8 cellular contexts compared by ENCODE assay signal in the genomic region with DNA sequence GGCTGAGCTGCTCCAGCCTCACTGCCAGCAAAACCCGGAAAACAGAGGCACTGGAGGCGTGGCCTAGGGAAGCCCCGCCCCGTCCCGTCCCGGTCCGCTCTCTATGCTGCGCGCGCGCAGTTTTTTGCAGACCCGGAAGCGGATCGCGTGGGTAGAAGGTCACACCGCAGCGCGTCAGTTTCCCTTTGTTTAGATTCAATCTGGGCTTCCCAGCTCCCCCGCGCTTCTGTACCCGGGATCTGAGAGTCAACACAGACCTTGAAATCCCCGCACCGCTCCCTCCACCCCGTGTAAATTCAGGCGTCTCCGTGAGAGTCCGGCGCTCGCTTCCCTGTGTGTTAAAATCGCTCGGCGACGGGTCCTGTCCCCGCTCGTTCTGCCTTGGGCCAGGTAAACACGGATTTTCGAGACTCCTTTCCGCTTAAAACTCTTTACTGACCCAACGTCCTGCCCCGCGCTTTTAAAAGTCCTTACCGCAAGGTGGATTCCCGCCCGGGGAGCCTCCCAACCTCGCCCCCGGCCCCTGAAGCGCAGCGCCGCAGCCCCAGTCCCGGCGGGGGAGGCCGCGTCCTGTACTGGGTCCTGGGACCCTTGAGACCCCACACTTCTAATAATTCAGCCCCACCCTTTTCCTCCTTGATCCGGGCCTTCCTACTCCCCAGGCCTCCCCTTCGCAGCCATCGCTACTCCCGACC. TPM values are rescaled to one million over a fixed set of nuclear protein-coding genes. Genes with fewer than 3 reads are reported as not detected.
DNase-seq lines count a peak whose midpoint lies in the region; ATAC-seq and TF ChIP-seq lines count a peak whose summit lies in the region.

A gene (plus strand): TSS at position 127 of the 695 bp plus-strand sequence. CDS start 12,930 bp downstream, outside the sequence.

- H3K4me3 ChIP-seq in Caco-2 (ENCODE audit: low read depth, low read length): peak within 1 kb of the TSS; percentile 56

- intact Hi-C loops in Caco-2 (cut with micrococcal nuclease; ENCODE audit: unreplicated experiment) (no loop called here), left colon (cut with DNase I, micrococcal nuclease) (no loop called here)

- POLR2A ChIA-PET in Caco-2 (lab: Charles Lee): no interaction called here

- peak within 1 kb of the TSS; percentile 23 for H3K27ac Mint-ChIP-seq in Caco-2 (ENCODE audit: unreplicated experiment)

- no TSS peak for BruUV-seq in Caco-2 (replicated peaks; lab: Mats Ljungman, UMichigan)

- H3K4me1 ChIP-seq in Caco-2: no peaks in the 10 kb centered on the region

- H3K4me3 Mint-ChIP-seq in Caco-2 (ENCODE audit: unreplicated experiment): peak within 1 kb of the TSS; percentile 70

- H3K4me1 Mint-ChIP-seq in Caco-2 (ENCODE audit: low read depth, unreplicated experiment): no peaks in the 10 kb centered on the region

- no peak for TF ChIP-seq CTCF in Caco-2 (IDR thresholded peaks at IDR 0.05; ENCODE audit: insufficient read depth in 1 of 2, low read depth in 1 of 2, low read length in 1 of 2, severe bottlenecking in 1 of 2, unreplicated experiment in 1 of 2)

- H3K9me3 ChIP-seq in Caco-2: peaks cover 31% of the 10 kb centered on the region

- DNase-seq in Caco-2 (peak; percentile 62 to 67), NCI-H2171 (lab: John Stamatoyannopoulos, UW) (peak; percentile 85), dedifferentiated amniotic fluid mesenchymal stem cell (ENCODE audit: extremely low spot score) (peak; percentile 75), left colon (peak; percentile 81 to 90)
- DNase-seq in activated CD4-positive, alpha-beta T cell treated with anti-CD3 and anti-CD28 coated beads for 48 hours: peak; percentile 93
- peak; percentile 91 for DNase-seq in stimulated activated CD4-positive, alpha-beta T cell treated with anti-CD3 and anti-CD28 coated beads, Interleukin-15, amount 100 ng/mL, for 24 hours

- H3K9me3 Mint-ChIP-seq in Caco-2 (ENCODE audit: unreplicated experiment): peaks cover 61% of the 10 kb centered on the region

- CTCF ChIA-PET in Caco-2 (lab: Charles Lee): no interaction called here

- ATAC-seq in HG02588 (IDR thresholded peaks at IDR 0.05; ENCODE audit: unreplicated experiment) (peak; percentile 66), left colon (peak; percentile 100), GM19467 (IDR thresholded peaks at IDR 0.05; ENCODE audit: unreplicated experiment) (no peak)

- no peaks in the 10 kb centered on the region for H3K27me3 Mint-ChIP-seq in Caco-2 (ENCODE audit: insufficient read depth, unreplicated experiment)

- no peaks in the 10 kb centered on the region for H3K36me3 ChIP-seq in Caco-2 (ENCODE audit: control insufficient read depth, insufficient read depth, low read length)

- no peaks in the 10 kb centered on the region for H3K27me3 ChIP-seq in Caco-2 (replicated peaks; ENCODE audit: control insufficient read depth, insufficient read depth, low read length)

- H3K36me3 Mint-ChIP-seq in Caco-2 (ENCODE audit: insufficient read depth, unreplicated experiment): peaks cover 11% of the 10 kb centered on the region

RNA-seq across cellular contexts. Expression of the gene that starts here (rescaled TPM):
- total RNA-seq in Caco-2 (2022): 0.41 TPM in 1 of 2 replicates, not detected in the other
- total RNA-seq in left colon: 1 to 10 TPM in 1 of 2 donors, under 1 TPM in 1; 0.79 to 1.1 TPM

Comparison
In these comparisons a context has a peak if more than half of its experiments do, and no peak if none do; other contexts are left out.
1. Peak in DNase-seq and H3K4me3 ChIP-seq in Caco-2; RNA of the gene not detected or under 1 TPM.